Comparison of ENCODE assay signal across 8 cellular contexts in genomic region chr19:55117636-55118391, GRCh38. TPM values are rescaled to one million over a fixed set of nuclear protein-coding genes. Genes with fewer than 3 reads are reported as not detected.
DNase-seq lines count a peak whose midpoint lies in the region; ATAC-seq and TF ChIP-seq lines count a peak whose summit lies in the region.

TSS of gene PPP1R12C (minus strand) at chr19:55117637. CDS start at chr19:55117543, 94 bp downstream.

- H3K27me3 ChIP-seq in Panc1 (ENCODE audit: control insufficient read depth, insufficient read depth, low read length) (no peaks in the 10 kb centered on the region), esophagus (ENCODE audit: control insufficient read depth in 1 of 2, insufficient read depth in 2 of 2, low read length in 2 of 2) (no peaks in the 10 kb centered on the region), mucosa of stomach (ENCODE audit: control insufficient read depth, insufficient read depth, low read length) (no peaks in the 10 kb centered on the region)

- peak; percentile 95 for DNase-seq in DMS153 treated with DMSO at 0.1 percent for 48 hours (lab: John Stamatoyannopoulos, UW; ENCODE audit: unreplicated experiment)
- DNase-seq in KG1 (lab: John Stamatoyannopoulos, UW), result peak; percentile 97
- DNase-seq in Panc1 (ENCODE audit: low read depth, low spot score), result peak; percentile 89
- DNase-seq in activated T-cell treated with anti-CD3 and anti-CD28 coated beads, Interleukin-2, amount 50 U/mL, for 4 hours, result peak; percentile 97
- DNase-seq in stimulated activated CD8-positive, alpha-beta memory T cell treated with anti-CD3 and anti-CD28 coated beads, Interleukin-7, amount 100 ng/mL, for 1 hour (ENCODE audit: low read depth in 2 of 2), result peak; percentile 92 to 95

- peak within 1 kb of the TSS; percentile 71 for H3K9ac ChIP-seq in mucosa of stomach (ENCODE audit: low read length)

- ATAC-seq in GM21723 (IDR thresholded peaks at IDR 0.05; ENCODE audit: unreplicated experiment) (peak; percentile 86), Panc1 (peak; percentile 96)
- ATAC-seq in activated T-cell treated with anti-CD3 and anti-CD28 coated beads, Interleukin-2, amount 50 U/mL, for 4 hours, result peak; percentile 96

- H3K4me3 Mint-ChIP-seq in activated T-cell treated with anti-CD3 and anti-CD28 coated beads, Interleukin-2, amount 50 U/mL, for 4 hours, result peak within 1 kb of the TSS; percentile 96

- no peaks in the 10 kb centered on the region for H3K9me3 Mint-ChIP-seq in activated T-cell treated with anti-CD3 and anti-CD28 coated beads, Interleukin-2, amount 50 U/mL, for 4 hours

- H3K4me1 ChIP-seq in Panc1 (ENCODE audit: control insufficient read depth, insufficient read depth, low read length) (peaks cover 34% of the 10 kb centered on the region), esophagus (ENCODE audit: control insufficient read depth in 2 of 2, insufficient read depth in 2 of 2, low read length in 1 of 2) (peaks cover 13 to 21% of the 10 kb centered on the region in 2 donors), mucosa of stomach (ENCODE audit: control insufficient read depth, insufficient read depth, low read length) (peaks cover 42% of the 10 kb centered on the region)

- POLR2A ChIA-PET in Panc1 (lab: Charles Lee), result interaction anchor here (0.5 to 0.7 kb wide), 3 partner anchors 43 to 209 kb away, joined by 3 to 11 read pairs (median 4); no protein-coding TSS in a partner anchor

- CTCF ChIA-PET in Panc1 (lab: Charles Lee), result no interaction called here

- no peaks in the 10 kb centered on the region; the same call in 1 of the 2 replicates for H3K36me3 ChIP-seq in Panc1 (ENCODE audit: control insufficient read depth, insufficient read depth, low read length)
- H3K36me3 ChIP-seq in esophagus (ENCODE audit: control insufficient read depth in 2 of 2, insufficient read depth in 2 of 2, low read length in 1 of 2), result no peaks in the 10 kb centered on the region
- no peaks in the 10 kb centered on the region for H3K36me3 ChIP-seq in mucosa of stomach (ENCODE audit: control insufficient read depth, insufficient read depth, low read length)

- BruUV-seq in Panc1 (replicated peaks; lab: Mats Ljungman, UMichigan), result TSS peak; percentile 93

- no peak for TF ChIP-seq CTCF in Panc1 (IDR thresholded peaks at IDR 0.05)

- intact Hi-C loops in Panc1 (cut with micrococcal nuclease; ENCODE audit: unreplicated experiment), result no loop called here

- H3K27ac ChIP-seq in Panc1 (ENCODE audit: low read length), result peak within 1 kb of the TSS; percentile 90
- peak within 1 kb of the TSS; percentile 87 to 91 for H3K27ac ChIP-seq in esophagus (ENCODE audit: low read depth in 2 of 2, low read length in 1 of 2)

- no peaks in the 10 kb centered on the region for H3K9me3 ChIP-seq in Panc1 (ENCODE audit: control insufficient read depth, insufficient read depth, low read depth, low read length)
- H3K9me3 ChIP-seq in esophagus (ENCODE audit: control insufficient read depth in 2 of 2, insufficient read depth in 1 of 2, low read depth in 1 of 2, low read length in 1 of 2), result no peaks in the 10 kb centered on the region
- H3K9me3 ChIP-seq in mucosa of stomach (ENCODE audit: control insufficient read depth, low read length), result no peaks in the 10 kb centered on the region

- in situ Hi-C loops in Panc1 (cut with HindIII; ENCODE audit: low pct_unique_long_range_greater_than_20kb, low sequenced_read_pairs), result no loop called here

- peak within 1 kb of the TSS; percentile 62 to 81 for H3K4me3 ChIP-seq in Panc1 (ENCODE audit: low read depth in 2 of 2, low read length in 2 of 2)
- H3K4me3 ChIP-seq in esophagus (ENCODE audit: low read depth in 1 of 2, low read length in 2 of 2), result peak within 1 kb of the TSS; percentile 84 to 97
- peak within 1 kb of the TSS; percentile 53 for H3K4me3 ChIP-seq in mucosa of stomach (ENCODE audit: low read length)

- peaks cover 29% of the 10 kb centered on the region for H3K4me1 Mint-ChIP-seq in activated T-cell treated with anti-CD3 and anti-CD28 coated beads, Interleukin-2, amount 50 U/mL, for 4 hours (ENCODE audit: low read depth)

- WGBS in esophagus, 2 donors, result 1% methylated on average over 43 to 46 of the region's 46 CpGs

- no peaks in the 10 kb centered on the region for H3K36me3 Mint-ChIP-seq in activated T-cell treated with anti-CD3 and anti-CD28 coated beads, Interleukin-2, amount 50 U/mL, for 4 hours (ENCODE audit: insufficient read depth)

- peaks cover 3% of the 10 kb centered on the region for H3K27me3 Mint-ChIP-seq in activated T-cell treated with anti-CD3 and anti-CD28 coated beads, Interleukin-2, amount 50 U/mL, for 4 hours (ENCODE audit: low read depth)

RNA-seq across cellular contexts. Expression of gene PPP1R12C, which starts in this region (rescaled TPM):
- total RNA-seq in Panc1 (2021; ENCODE audit: unreplicated experiment), result 158 TPM
- 141 TPM for polyA plus RNA-seq in Panc1 (2012; ENCODE audit: insufficient read length)
- total RNA-seq in activated T-cell treated with anti-CD3 and anti-CD28 coated beads, Interleukin-2, amount 50 U/mL, for 4 hours, result 100 to 1,000 TPM in 2 of 3 donors, 10 to 100 TPM in 1; 95.6 to 105 (median 104) TPM
- 100 to 1,000 TPM in 1 of 2 donors, 10 to 100 TPM in 1; 77.7 to 100 TPM for polyA plus RNA-seq in esophagus

Comparison
In these comparisons a context has a peak if more than half of its experiments do, and no peak if none do; other contexts are left out.
1. Peak in every context shown above with its lines: DNase-seq, ATAC-seq, H3K4me3 ChIP-seq and H3K27ac ChIP-seq.